Comparison of ENCODE assay signal across 17 cellular contexts in the genomic region with DNA sequence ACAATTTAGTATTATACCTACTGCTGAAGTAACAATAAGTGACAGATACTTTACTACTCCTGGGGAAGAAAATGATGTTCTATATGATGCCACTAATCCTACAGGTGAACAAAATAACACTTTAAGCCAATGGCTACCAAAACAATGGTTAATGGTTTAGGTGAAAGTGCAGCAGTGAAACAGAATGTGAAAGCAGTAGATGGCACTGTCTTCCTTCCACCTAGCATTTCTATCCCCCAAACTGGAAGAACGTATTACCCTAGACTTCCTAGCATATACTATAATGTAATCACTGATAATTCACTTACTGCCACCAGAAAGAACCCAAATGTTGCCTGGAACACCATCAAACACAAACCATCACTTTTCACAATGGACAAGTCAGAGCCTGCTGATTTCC. TPM values are rescaled to one million over a fixed set of nuclear protein-coding genes. Genes with fewer than 3 reads are reported as not detected.
DNase-seq lines count a peak whose midpoint lies in the region; ATAC-seq and TF ChIP-seq lines count a peak whose summit lies in the region.
"Had no signal": no experiment of that assay in that cellular context is flagged by ENCODE, and none has a peak within 500 bp of the region (broad histone marks: within the 10 kb centered on the region; RNA-seq: fewer than 3 reads in every experiment).

No MANE protein-coding gene starts in this region.

- H3K4me1 ChIP-seq in OCI-LY1 (ENCODE audit: insufficient read depth, low read length, severe bottlenecking) (no peaks in the 10 kb centered on the region), SJCRH30 (no peaks in the 10 kb centered on the region)

- ATAC-seq in GM19043 (IDR thresholded peaks at IDR 0.05; ENCODE audit: low read depth, unreplicated experiment) = peak; percentile 66
- ATAC-seq in HG02798 (IDR thresholded peaks at IDR 0.05; ENCODE audit: poor library complexity, unreplicated experiment) = peak; percentile 82
- ATAC-seq: Panc1; stimulated activated naive CD8-positive, alpha-beta T cell treated with anti-CD3 and anti-CD28 coated beads, Interleukin-15, amount 100 ng/mL, for 72 hours had no signal

- H3K4me3 ChIP-seq in OCI-LY1 (ENCODE audit: low read depth, low read length, poor library complexity, severe bottlenecking) (no peak overlapping the region), SJCRH30 (no peak overlapping the region)
- H3K4me3 ChIP-seq: HAP-1 had no signal

- H3K9me3 ChIP-seq in OCI-LY1 (ENCODE audit: low read length) (no peaks in the 10 kb centered on the region), SJCRH30 (replicated peaks) (no peaks in the 10 kb centered on the region)
- H3K9me3 ChIP-seq: HAP-1 had no signal

- CTCF ChIA-PET in GM10248 (lab: Yijun Ruan, JAX) = interaction anchor here (0.7 to 3.9 kb wide), 6 partner anchors 10 to 245 kb away, joined by 3 to 13 read pairs (median 4); no protein-coding TSS in a partner anchor

- H3K27me3 ChIP-seq in OCI-LY1 (ENCODE audit: insufficient read depth, low read length) (no peaks in the 10 kb centered on the region), SJCRH30 (no peaks in the 10 kb centered on the region)

- POLR2A ChIA-PET in GM10248 (lab: Yijun Ruan, JAX) = no interaction called here

- H3K27ac ChIP-seq in OCI-LY1 (ENCODE audit: low read depth, low read length, poor library complexity, severe bottlenecking) (no peak overlapping the region), SJCRH30 (no peak overlapping the region)

- no peaks in the 10 kb centered on the region for H4K20me1 ChIP-seq in OCI-LY1 (ENCODE audit: insufficient read depth, low read length)

- no peaks in the 10 kb centered on the region for H3K9me2 ChIP-seq in OCI-LY1 (ENCODE audit: low read depth, low read length)

- H3K36me3 ChIP-seq in OCI-LY1 (ENCODE audit: insufficient read depth, low read length) (no peaks in the 10 kb centered on the region), SJCRH30 (no peaks in the 10 kb centered on the region; the same call in 1 of the 2 replicates)
- H3K36me3 ChIP-seq: HAP-1 had no signal

- no peaks in the 10 kb centered on the region for H3K79me2 ChIP-seq in OCI-LY1 (ENCODE audit: insufficient read depth, low read length)

- no peak overlapping the region for H2AFZ ChIP-seq in OCI-LY1 (ENCODE audit: low read length)

- H3K9ac ChIP-seq in OCI-LY1 (ENCODE audit: low read length) = no peak overlapping the region

- DNase-seq in GM10248 (ENCODE audit: extremely low spot score) = no peak
- no peak for DNase-seq in hypothalamus (lab: John Stamatoyannopoulos, UW)
- DNase-seq in NCI-H1436 (lab: John Stamatoyannopoulos, UW) = no peak
- DNase-seq in T-helper 9 cell = no peak
- DNase-seq in SJCRH30 = no peak
- DNase-seq: activated CD8-positive, alpha-beta memory T cell treated with anti-CD3 and anti-CD28 coated beads, Interleukin-2, amount 50 U/mL, for 4 hours; anterior cingulate cortex; mesenchymal stem cell; NCI-H1930; stimulated activated CD4-positive, alpha-beta T cell treated with anti-CD3 and anti-CD28 coated beads, Interleukin-2, amount 100 ng/mL, for 48 hours; stimulated activated naive CD8-positive, alpha-beta T cell treated with anti-CD3 and anti-CD28 coated beads, Interleukin-15, amount 100 ng/mL, for 72 hours had no signal

- no peak overlapping the region for H3K4me2 ChIP-seq in OCI-LY1 (ENCODE audit: low read length)

- H3F3A ChIP-seq in OCI-LY1 (ENCODE audit: insufficient read depth, low read length) = no peaks in the 10 kb centered on the region

- TF ChIP-seq CTCF in GM10248 (IDR thresholded peaks at IDR 0.05; ENCODE audit: control extremely low read depth, extremely low read depth, low read depth, missing control alignments) (peak; percentile 31), OCI-LY1 (IDR thresholded peaks at IDR 0.05; ENCODE audit: low read length) (peak; percentile 55; the same call in 1 of the 2 replicates)

RNA-seq across cellular contexts. Expression of gene CABS1, which starts 18.9 kb away (rescaled TPM):
- not detected in 2 replicates for total RNA-seq in SJCRH30 (2014; rRNA removed; shearing (Covaris generic))
- total RNA-seq: posterior vena cava had no signal

RNA-seq across cellular contexts. Expression of gene SMR3A, which starts 44.6 kb away (rescaled TPM):
- not detected in 2 replicates for total RNA-seq in SJCRH30 (2014; rRNA removed; shearing (Covaris generic))
- total RNA-seq: posterior vena cava had no signal
